ENCODE assay signal across 8 cellular contexts in the genomic region with DNA sequence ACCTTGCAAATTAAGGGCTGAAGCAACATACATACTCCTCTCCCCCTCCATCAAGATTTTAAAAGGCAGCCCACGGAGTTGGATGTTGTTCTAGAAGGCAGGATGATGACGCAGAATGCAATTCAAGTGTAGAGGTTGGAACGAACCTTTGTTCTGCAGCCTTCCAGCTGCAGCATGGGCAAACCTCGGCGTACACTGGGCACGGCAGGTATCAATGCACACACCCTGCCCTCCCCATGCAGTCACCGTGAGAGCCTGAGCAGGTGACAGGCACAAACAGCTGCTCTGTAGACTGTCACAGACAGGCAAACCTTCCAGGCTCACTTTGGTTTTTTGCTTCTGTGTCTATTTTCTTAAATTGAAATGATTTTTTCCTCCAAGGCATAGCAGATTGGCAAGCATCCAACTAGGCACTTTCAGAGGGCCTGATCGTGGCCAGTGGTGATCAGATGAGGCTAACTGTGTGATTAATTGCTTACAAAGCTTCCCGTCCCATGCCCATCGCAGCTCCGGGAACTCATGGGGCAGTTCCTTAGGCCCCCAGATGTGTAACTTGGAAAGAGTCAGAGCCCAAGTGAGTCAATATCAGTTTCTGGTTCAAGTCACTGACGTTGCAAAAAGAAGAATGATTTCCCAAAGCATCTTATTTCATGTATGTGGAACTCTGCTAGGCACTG.
A peak's percentile ranks its signal among the peaks of the same experiment; 100 is the strongest.
DNase-seq lines count a peak whose midpoint lies in the region; ATAC-seq and TF ChIP-seq lines count a peak whose summit lies in the region.

No MANE protein-coding gene starts in this region.

- H3K9me3 ChIP-seq in AG04450 (ENCODE audit: control insufficient read depth, insufficient read depth, low read length) (no peaks in the 10 kb centered on the region; the same call in 1 of the 2 replicates), thymus (ENCODE audit: control insufficient read depth) (no peaks in the 10 kb centered on the region)

- peaks cover 4% of the 10 kb centered on the region for H3K36me3 ChIP-seq in thymus (ENCODE audit: control insufficient read depth, insufficient read depth)

- H3K27ac ChIP-seq in AG04450 (ENCODE audit: low read depth, low read length) (peak overlapping the region; percentile 33), thymus (ENCODE audit: low read depth) (peak overlapping the region; percentile 72)

- H3K27me3 ChIP-seq in AG04450 (ENCODE audit: control insufficient read depth, insufficient read depth, low read length) (no peaks in the 10 kb centered on the region), thymus (ENCODE audit: control insufficient read depth, insufficient read depth) (no peaks in the 10 kb centered on the region)

- H3K4me1 Mint-ChIP-seq in IgD-negative memory B cell: peaks cover 55 to 67% (median 58%) of the 10 kb centered on the region in 3 donors

- no peaks in the 10 kb centered on the region for H3K27me3 Mint-ChIP-seq in IgD-negative memory B cell

- no peaks in the 10 kb centered on the region for H3K9me3 Mint-ChIP-seq in IgD-negative memory B cell

- H3K4me3 ChIP-seq in AG04450 (ENCODE audit: low read depth, low read length) (no peak overlapping the region), fibroblast of villous mesenchyme (ENCODE audit: low read depth, low read length) (no peak overlapping the region), thymus (ENCODE audit: low read length) (peak overlapping the region; percentile 5)

- 27% methylated on average over 12 of the region's 12 CpGs for WGBS in thymus

- ATAC-seq in HG02840 (IDR thresholded peaks at IDR 0.05; ENCODE audit: low FRiP score, unreplicated experiment) (no peak), GM21526 (IDR thresholded peaks at IDR 0.05; ENCODE audit: low FRiP score, unreplicated experiment) (no peak)

- TF ChIP-seq CTCF in AG04450 (IDR thresholded peaks at IDR 0.05; ENCODE audit: low read depth, low read length): no peak
- no peak for TF ChIP-seq CTCF in fibroblast of villous mesenchyme (IDR thresholded peaks at IDR 0.05; ENCODE audit: insufficient read depth, low read depth, low read length)

- DNase-seq in AG04450 (ENCODE audit: low read depth, low spot score): no peak
- peak; percentile 32 for DNase-seq in T-helper 22 cell (ENCODE audit: low read depth)
- peak; percentile 39 for DNase-seq in fibroblast of villous mesenchyme (ENCODE audit: low read depth)
- no peak for DNase-seq in HEK293T (ENCODE audit: extremely low spot score)

- peaks cover 2% of the 10 kb centered on the region for H3K36me3 Mint-ChIP-seq in IgD-negative memory B cell

- H3K27ac Mint-ChIP-seq in IgD-negative memory B cell: peak overlapping the region in 1 of 3 donors; percentile 86

- POLR2A ChIA-PET in AG04450 (lab: Yijun Ruan, JAX) (no interaction called here), HEK293T (lab: Yijun Ruan, JAX) (no interaction called here)

- peaks cover 80% of the 10 kb centered on the region for H3K4me1 ChIP-seq in thymus (ENCODE audit: control insufficient read depth, insufficient read depth, low read length)

- CTCF ChIA-PET in AG04450 (lab: Charles Lee): no interaction called here
- CTCF ChIA-PET in HEK293T (lab: Yijun Ruan, JAX): no interaction called here

- H3K4me3 Mint-ChIP-seq in IgD-negative memory B cell: peak overlapping the region in 3 of 4 donors; percentile 67 to 81 (median 80)

TF ChIP-seq in HEK293T, 16 proteins besides CTCF, POLR2A, EP300 and RAD21:
- TF ChIP-seq TARDBP (IDR thresholded peaks at IDR 0.05) (no peak), FOXA1 (IDR thresholded peaks at IDR 0.05) (no peak), ELF4 (IDR thresholded peaks at IDR 0.05) (no peak)

Comparison
In these comparisons a context has a peak if more than half of its experiments do, and no peak if none do; other contexts are left out.
1. DNase-seq: peak in T-helper 22 cell (single experiment) and fibroblast of villous mesenchyme (single experiment); none in AG04450 (single experiment) and HEK293T (single experiment).